In the genomic region with DNA sequence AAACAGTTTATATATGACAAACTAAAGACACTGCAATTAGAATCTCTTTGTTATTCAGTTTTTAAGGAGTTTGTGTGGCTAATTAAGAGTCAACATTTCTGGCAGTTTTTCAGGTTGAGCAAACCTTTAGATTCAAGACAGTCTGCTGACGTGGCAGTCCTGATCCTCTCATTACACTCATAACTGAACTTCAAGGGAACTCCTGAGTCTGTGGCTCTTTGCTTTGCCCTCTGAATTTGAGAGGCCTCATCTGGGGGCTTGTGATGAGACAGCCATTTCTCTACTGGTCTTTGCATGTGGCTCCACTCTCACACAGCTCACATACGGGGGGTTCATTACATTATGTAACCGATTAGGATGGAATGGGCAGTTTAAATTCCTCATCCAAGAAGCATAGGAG, we compare ENCODE assay signal across 13 cellular contexts.
DNase-seq lines count a peak whose midpoint lies in the region; ATAC-seq and TF ChIP-seq lines count a peak whose summit lies in the region.
"Had no signal": no experiment of that assay in that cellular context is flagged by ENCODE, and none has a peak within 500 bp of the region (broad histone marks: within the 10 kb centered on the region; RNA-seq: fewer than 3 reads in every experiment).

No MANE protein-coding gene starts in this region.

- TF ChIP-seq CTCF in nephron (IDR thresholded peaks at IDR 0.05; ENCODE audit: unreplicated experiment in 3 of 3) = no peak

- H3K27ac Mint-ChIP-seq in nephron = peak overlapping the region; percentile 66 to 95 (median 90)
- H3K27ac Mint-ChIP-seq: nephron progenitor cell had no signal

- H3K4me3 Mint-ChIP-seq in nephron = no peak overlapping the region
- H3K4me3 Mint-ChIP-seq: nephron progenitor cell had no signal

- H3K9me3 Mint-ChIP-seq in nephron = no peaks in the 10 kb centered on the region
- H3K9me3 Mint-ChIP-seq: nephron progenitor cell had no signal

- no peaks in the 10 kb centered on the region for H3K36me3 Mint-ChIP-seq in nephron (ENCODE audit: low read depth)

- H3K4me1 Mint-ChIP-seq in nephron = peaks cover 30% of the 10 kb centered on the region

- peaks cover 3% of the 10 kb centered on the region for H3K27me3 Mint-ChIP-seq in nephron (ENCODE audit: low read depth)

- DNase-seq in NCI-H510A treated with DMSO at 0.1 percent for 48 hours (lab: John Stamatoyannopoulos, UW) (no peak), NOMO-1 treated with DMSO at 0.1 percent for 48 hours (lab: John Stamatoyannopoulos, UW; ENCODE audit: unreplicated experiment) (no peak), D341Med (ENCODE audit: low spot score) (no peak)
- DNase-seq: DMS 273 treated with DMSO at 0.1 percent for 48 hours, Karpas-422, NCI-H524, nephron progenitor cell, stomach had no signal

- ATAC-seq in GM18870 (IDR thresholded peaks at IDR 0.05; ENCODE audit: unreplicated experiment) (peak; percentile 86), GM21619 (IDR thresholded peaks at IDR 0.05; ENCODE audit: unreplicated experiment) (peak; percentile 84), HG03342 (IDR thresholded peaks at IDR 0.05; ENCODE audit: unreplicated experiment) (peak; percentile 88), HG03139 (IDR thresholded peaks at IDR 0.05; ENCODE audit: unreplicated experiment) (no peak)
